Comparison of ENCODE assay signal across 11 cellular contexts in the genomic region with DNA sequence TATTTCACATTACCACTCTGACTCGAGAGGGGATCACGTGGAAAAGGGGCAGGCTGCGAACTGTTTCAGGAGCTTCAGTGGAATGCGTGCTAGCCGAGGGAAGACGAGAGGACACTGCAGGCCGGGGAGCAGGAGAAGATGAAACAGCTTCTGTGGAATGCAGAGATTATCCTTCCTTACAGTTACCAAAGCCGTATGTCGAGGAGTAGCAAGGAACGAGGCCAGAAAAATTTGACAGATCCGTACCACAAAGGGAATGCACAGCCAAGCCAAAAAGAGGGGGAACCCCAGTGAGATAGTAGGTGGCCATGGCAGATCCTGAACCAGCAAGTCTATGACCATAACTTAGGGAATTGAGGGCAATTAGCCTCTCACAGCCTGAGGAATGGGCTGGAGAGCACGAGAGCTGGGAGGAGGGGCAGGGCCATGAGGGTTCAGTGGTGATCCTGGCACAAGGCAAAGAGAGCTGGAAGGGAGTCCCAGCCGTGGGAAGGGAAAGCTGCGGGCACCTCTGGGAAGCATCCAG. TPM values are rescaled to one million over a fixed set of nuclear protein-coding genes. Genes with fewer than 3 reads are reported as not detected.
DNase-seq lines count a peak whose midpoint lies in the region; ATAC-seq and TF ChIP-seq lines count a peak whose summit lies in the region.
"Had no signal": no experiment of that assay in that cellular context is flagged by ENCODE, and none has a peak within 500 bp of the region (broad histone marks: within the 10 kb centered on the region; RNA-seq: fewer than 3 reads in every experiment).

No MANE protein-coding gene starts in this region.

- no peak overlapping the region for H3K4me3 ChIP-seq in astrocyte of the spinal cord (ENCODE audit: low read depth, low read length)
- H3K4me3 ChIP-seq in prostate gland: no peak overlapping the region
- no peak overlapping the region for H3K4me3 ChIP-seq in naive thymus-derived CD4-positive, alpha-beta T cell (ENCODE audit: low read length)

- TF ChIP-seq CTCF in astrocyte of the spinal cord (IDR thresholded peaks at IDR 0.05; ENCODE audit: low read depth, low read length) (no peak), prostate gland (IDR thresholded peaks at IDR 0.05) (no peak)

- CTCF ChIA-PET in naive thymus-derived CD4-positive, alpha-beta T cell (lab: Charles Lee): no interaction called here

- no peaks in the 10 kb centered on the region for H3K9me3 ChIP-seq in prostate gland
- no peaks in the 10 kb centered on the region for H3K9me3 ChIP-seq in naive thymus-derived CD4-positive, alpha-beta T cell (ENCODE audit: control insufficient read depth in 2 of 3, low read length in 3 of 3)

- H3K27me3 ChIP-seq in prostate gland (replicated peaks; ENCODE audit: insufficient read depth): no peaks in the 10 kb centered on the region
- H3K27me3 ChIP-seq in naive thymus-derived CD4-positive, alpha-beta T cell (ENCODE audit: control insufficient read depth in 2 of 2, insufficient read depth in 2 of 2, low read length in 2 of 2): peaks cover 0 to 3% of the 10 kb centered on the region in 2 donors

- no peak for TF ChIP-seq POLR2A in prostate gland (IDR thresholded peaks at IDR 0.05)

- H3K27ac Mint-ChIP-seq in naive thymus-derived CD4-positive, alpha-beta T cell: no peak overlapping the region
- H3K27ac Mint-ChIP-seq: activated naive CD4-positive, alpha-beta T cell treated with anti-CD3 and anti-CD28 coated beads, Interleukin-2, amount 50 U/mL, for 24 hours; CD4-positive, CD25-positive, alpha-beta regulatory T cell had no signal

- peaks cover 0 to 7% (median 5%) of the 10 kb centered on the region in 7 donors for H3K4me1 Mint-ChIP-seq in naive thymus-derived CD4-positive, alpha-beta T cell

- peak overlapping the region; percentile 0 to 86 for H3K27ac ChIP-seq in prostate gland
- no peak overlapping the region for H3K27ac ChIP-seq in naive thymus-derived CD4-positive, alpha-beta T cell (ENCODE audit: low read depth, low read length)

- WGBS in prostate gland: 76% methylated on average over 14 of the region's 14 CpGs

- ATAC-seq in GM19455 (IDR thresholded peaks at IDR 0.05; ENCODE audit: unreplicated experiment): no peak
- ATAC-seq in naive thymus-derived CD4-positive, alpha-beta T cell: no peak

- H3K9me3 Mint-ChIP-seq in naive thymus-derived CD4-positive, alpha-beta T cell: peaks cover 0 to 3% (median 0%) of the 10 kb centered on the region in 11 donors
- H3K9me3 Mint-ChIP-seq: activated naive CD4-positive, alpha-beta T cell treated with anti-CD3 and anti-CD28 coated beads, Interleukin-2, amount 50 U/mL, for 24 hours; CD4-positive, CD25-positive, alpha-beta regulatory T cell had no signal

- no peaks in the 10 kb centered on the region for H3K36me3 Mint-ChIP-seq in naive thymus-derived CD4-positive, alpha-beta T cell
- H3K36me3 Mint-ChIP-seq: activated naive CD4-positive, alpha-beta T cell treated with anti-CD3 and anti-CD28 coated beads, Interleukin-2, amount 50 U/mL, for 24 hours; CD4-positive, CD25-positive, alpha-beta regulatory T cell had no signal

- DNase-seq in EH (ENCODE audit: low read depth) (peak; percentile 96), astrocyte of the spinal cord (ENCODE audit: low read depth, low spot score) (peak; percentile 56), hepatic stellate cell (ENCODE audit: low spot score) (peak; percentile 71), prostate gland (ENCODE audit: low spot score) (no peak), NCI-H1694 (lab: John Stamatoyannopoulos, UW) (no peak), SW 1271 (lab: John Stamatoyannopoulos, UW) (no peak)
- DNase-seq in naive thymus-derived CD4-positive, alpha-beta T cell: no peak
- DNase-seq: CD4-positive, CD25-positive, alpha-beta regulatory T cell; NCI-H526 had no signal

- H3K4me3 Mint-ChIP-seq in naive thymus-derived CD4-positive, alpha-beta T cell: no peak overlapping the region
- H3K4me3 Mint-ChIP-seq: activated naive CD4-positive, alpha-beta T cell treated with anti-CD3 and anti-CD28 coated beads, Interleukin-2, amount 50 U/mL, for 24 hours had no signal

- intact Hi-C loops in prostate gland (cut with DNase I): no loop called here
- intact Hi-C loops in naive thymus-derived CD4-positive, alpha-beta T cell (cut with micrococcal nuclease): no loop called here

- H3K4me1 ChIP-seq in prostate gland (replicated peaks): no peaks in the 10 kb centered on the region
- no peaks in the 10 kb centered on the region for H3K4me1 ChIP-seq in naive thymus-derived CD4-positive, alpha-beta T cell (ENCODE audit: control insufficient read depth in 2 of 2, insufficient read depth in 2 of 2, low read length in 2 of 2)

- POLR2A ChIA-PET in naive thymus-derived CD4-positive, alpha-beta T cell (lab: Charles Lee): no interaction called here

- in situ Hi-C loops in astrocyte of the spinal cord (cut with HindIII; ENCODE audit: low sequenced_read_pairs): no loop called here

- peaks cover 64 to 74% (median 71%) of the 10 kb centered on the region in 5 donors for H3K27me3 Mint-ChIP-seq in naive thymus-derived CD4-positive, alpha-beta T cell

- H3K36me3 ChIP-seq in prostate gland: no peaks in the 10 kb centered on the region
- no peaks in the 10 kb centered on the region for H3K36me3 ChIP-seq in naive thymus-derived CD4-positive, alpha-beta T cell (ENCODE audit: control insufficient read depth in 2 of 3, insufficient read depth in 3 of 3, low read length in 3 of 3)

RNA-seq across cellular contexts. Expression of a gene that starts 5.3 kb away (rescaled TPM):
- 100 to 1,000 TPM in 1 of 2 donors, 10 to 100 TPM in 1; 37.3 to 132 TPM for total RNA-seq in prostate gland
- under 1 TPM in 1 of 5 experiments, not detected in 4; 0.24 TPM for total RNA-seq in naive thymus-derived CD4-positive, alpha-beta T cell
- polyA plus RNA-seq in naive thymus-derived CD4-positive, alpha-beta T cell: not detected
- total RNA-seq: CD4-positive, CD25-positive, alpha-beta regulatory T cell had no signal
- polyA plus RNA-seq: CD4-positive, CD25-positive, alpha-beta regulatory T cell had no signal

RNA-seq across cellular contexts. Expression of a gene that starts 5.4 kb away (rescaled TPM):
- total RNA-seq in prostate gland: 100 to 1,000 TPM in 1 of 2 donors, 10 to 100 TPM in 1; 82.8 to 193 TPM
- total RNA-seq in naive thymus-derived CD4-positive, alpha-beta T cell: under 1 TPM in 1 of 5 experiments, not detected in 4; 0.05 TPM
- polyA plus RNA-seq in naive thymus-derived CD4-positive, alpha-beta T cell: not detected
- total RNA-seq: CD4-positive, CD25-positive, alpha-beta regulatory T cell had no signal
- polyA plus RNA-seq: CD4-positive, CD25-positive, alpha-beta regulatory T cell had no signal

Comparison
In these comparisons a context has a peak if more than half of its experiments do, and no peak if none do; other contexts are left out.
1. DNase-seq: peak in EH (single experiment), astrocyte of the spinal cord (single experiment) and hepatic stellate cell (single experiment); none in prostate gland (single experiment), NCI-H1694 (single experiment), naive thymus-derived CD4-positive, alpha-beta T cell (0 of 9) and SW 1271 (0 of 2).
2. RNA of a gene that starts 5.3 kb away (total RNA-seq): 37.3 to 132 TPM in prostate gland; 0.24 TPM in naive thymus-derived CD4-positive, alpha-beta T cell; every median in the first group is over 10 times any median in the second.
3. RNA of a gene that starts 5.4 kb away (total RNA-seq): 82.8 to 193 TPM in prostate gland; 0.05 TPM in naive thymus-derived CD4-positive, alpha-beta T cell; every median in the first group is over 10 times any median in the second.